21 cellular contexts compared by ENCODE assay signal in the genomic region with DNA sequence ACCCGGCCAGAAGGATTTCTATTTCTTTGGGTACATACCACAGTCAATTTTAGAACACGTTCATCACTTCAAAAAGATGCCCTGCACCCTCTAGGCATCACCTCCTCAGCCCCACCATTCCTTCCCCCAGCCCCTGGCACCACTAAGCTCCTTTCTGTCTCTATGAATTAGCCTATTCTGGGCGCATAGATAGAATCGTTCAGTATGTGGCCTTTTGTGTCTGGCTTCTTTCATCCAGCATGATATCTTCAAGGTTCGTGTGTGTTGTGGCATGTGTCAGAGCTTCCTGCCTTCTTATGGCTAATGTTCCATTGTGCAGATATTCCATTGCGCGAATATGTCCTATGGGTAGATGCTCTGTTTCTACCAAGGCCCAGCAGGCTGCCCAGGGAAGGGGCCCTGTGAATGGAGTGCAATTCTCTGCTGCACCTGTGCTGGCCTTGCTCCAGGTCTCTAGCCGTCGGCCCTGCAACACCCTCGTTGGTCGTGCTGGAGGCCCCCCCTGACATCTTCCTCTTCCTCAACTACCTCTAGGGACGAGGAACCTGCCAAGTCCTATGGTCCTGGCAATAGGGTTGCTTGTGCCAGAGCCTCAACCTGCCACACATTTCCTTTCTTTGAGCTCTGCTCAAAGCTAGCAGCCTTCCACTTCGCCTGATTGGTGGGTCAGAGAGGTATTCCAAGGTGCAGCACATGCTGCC.
DNase-seq lines count a peak whose midpoint lies in the region; ATAC-seq, FAIRE-seq and TF ChIP-seq lines count a peak whose summit lies in the region.
"Had no signal": no experiment of that assay in that cellular context is flagged by ENCODE, and none has a peak within 500 bp of the region (broad histone marks: within the 10 kb centered on the region; RNA-seq: fewer than 3 reads in every experiment).

No MANE protein-coding gene starts in this region.

- no peak for TF ChIP-seq POLR2A in body of pancreas (IDR thresholded peaks at IDR 0.05)

- peaks cover 12% of the 10 kb centered on the region for H3F3A ChIP-seq in GM23248 (ENCODE audit: insufficient read depth)
- H3F3A ChIP-seq in PC-9 (ENCODE audit: insufficient read depth, low read depth), result peaks cover 13% of the 10 kb centered on the region

- H3K27me3 ChIP-seq in GM23248 (replicated peaks; ENCODE audit: insufficient read depth) (no peaks in the 10 kb centered on the region), PC-9 (ENCODE audit: insufficient read depth, low read depth) (no peaks in the 10 kb centered on the region), body of pancreas (no peaks in the 10 kb centered on the region), keratinocyte (ENCODE audit: control insufficient read depth, extremely low read depth, insufficient read depth, low read length) (no peaks in the 10 kb centered on the region)
- H3K27me3 ChIP-seq: SJCRH30 had no signal

- H3K36me3 ChIP-seq in GM23248 (ENCODE audit: low read depth), result no peaks in the 10 kb centered on the region
- H3K36me3 ChIP-seq in PC-9 (ENCODE audit: low read depth), result no peaks in the 10 kb centered on the region
- no peaks in the 10 kb centered on the region for H3K36me3 ChIP-seq in body of pancreas (replicated peaks in 1 of 2; ENCODE audit: insufficient read depth in 1 of 2, low read depth in 2 of 2)
- no peaks in the 10 kb centered on the region for H3K36me3 ChIP-seq in keratinocyte (ENCODE audit: control insufficient read depth in 2 of 2, extremely low read depth in 1 of 2, insufficient read depth in 2 of 2, low read length in 2 of 2)
- H3K36me3 ChIP-seq: SJCRH30 had no signal

- no peak for TF ChIP-seq CTCF in PC-9 (conservative IDR thresholded peaks at IDR 0.05)
- no peak for TF ChIP-seq CTCF in body of pancreas (IDR thresholded peaks at IDR 0.05)
- TF ChIP-seq CTCF in keratinocyte (optimal IDR thresholded peaks at IDR 0.05 in 1 of 3, IDR thresholded peaks at IDR 0.05 in 1 of 3, conservative IDR thresholded peaks at IDR 0.05 in 1 of 3; ENCODE audit: extremely low read depth in 1 of 3, insufficient read depth in 2 of 3, low read length in 3 of 3), result no peak

- 88 to 89% methylated on average over 13 of the region's 13 CpGs for WGBS in GM23248 (ENCODE audit: low coverage in 1 of 2, low lambda C conversion rate in 2 of 2, missing lambda C conversion rate in 2 of 2), 2 experiments
- 58 to 63% methylated on average over 13 of the region's 13 CpGs for WGBS in body of pancreas, 2 donors

- peak; percentile 56 for FAIRE-seq in keratinocyte (lab: Jason Lieb, UNC)
- FAIRE-seq: D721Med, GM12891 had no signal

- H3K9me3 ChIP-seq in GM23248 (ENCODE audit: low read depth), result no peaks in the 10 kb centered on the region
- H3K9me3 ChIP-seq in PC-9 (ENCODE audit: insufficient read depth, low read depth), result no peaks in the 10 kb centered on the region
- no peaks in the 10 kb centered on the region for H3K9me3 ChIP-seq in body of pancreas
- H3K9me3 ChIP-seq in keratinocyte (ENCODE audit: control insufficient read depth, low read depth, low read length), result no peaks in the 10 kb centered on the region
- H3K9me3 ChIP-seq: SJCRH30 had no signal

- H3K4me1 ChIP-seq in GM23248 (ENCODE audit: insufficient read depth) (peaks cover 32% of the 10 kb centered on the region), PC-9 (replicated peaks; ENCODE audit: insufficient read depth) (peaks cover 55% of the 10 kb centered on the region), body of pancreas (peaks cover 20% of the 10 kb centered on the region), keratinocyte (ENCODE audit: control insufficient read depth, extremely low read depth, insufficient read depth, low read length) (peaks cover 43% of the 10 kb centered on the region)
- H3K4me1 ChIP-seq: SJCRH30 had no signal

- intact Hi-C loops in PC-9 (cut with micrococcal nuclease; ENCODE audit: unreplicated experiment) (no loop called here), body of pancreas (cut with DNase I) (no loop called here)

- in situ Hi-C loops in GM23248 (cut with MboI), result no loop called here

- dilution Hi-C loops in keratinocyte (cut with MboI; ENCODE audit: extremely low pct_ligation_motif_present, low sequenced_read_pairs), result no loop called here

- H2AFZ ChIP-seq in GM23248 (no peak overlapping the region), PC-9 (no peak overlapping the region), keratinocyte (ENCODE audit: control insufficient read depth, low read length) (no peak overlapping the region)

- H3K9me2 ChIP-seq in GM23248 (ENCODE audit: insufficient read depth) (no peaks in the 10 kb centered on the region), PC-9 (ENCODE audit: insufficient read depth) (no peaks in the 10 kb centered on the region)

- ATAC-seq in body of pancreas (no peak), GM21619 (IDR thresholded peaks at IDR 0.05; ENCODE audit: unreplicated experiment) (no peak)

- DNase-seq in GM23248 (no peak), PC-9 (no peak), body of pancreas (no peak), keratinocyte (ENCODE audit: low read depth, low spot score) (no peak), NCI-H2029 (lab: John Stamatoyannopoulos, UW) (no peak), UCSD-AML1 (lab: John Stamatoyannopoulos, UW; ENCODE audit: unreplicated experiment) (no peak), NCI-H146 (lab: John Stamatoyannopoulos, UW) (no peak)
- DNase-seq: AML-193, H7, NCI-H1417 treated with DMSO at 0.1 percent for 48 hours, NCI-H2029 treated with DMSO at 0.1 percent for 48 hours, NCI-H2171, NCI-H446, NCI-H526 treated with DMSO at 0.1 percent for 48 hours, SJCRH30, SW 1271 had no signal

- H3K27ac ChIP-seq in GM23248 (no peak overlapping the region), PC-9 (peak overlapping the region; percentile 36; the same call in 1 of the 2 replicates), body of pancreas (peak overlapping the region in 3 of 4 donors; percentile 48 to 71 (median 61)), keratinocyte (ENCODE audit: control insufficient read depth, insufficient read depth, low read length) (no peak overlapping the region)
- H3K27ac ChIP-seq: C4-2B, HL-60, SJCRH30 had no signal

- H3K4me2 ChIP-seq in GM23248 (ENCODE audit: unreplicated experiment), result peak overlapping the region; percentile 1
- H3K4me2 ChIP-seq in PC-9, result no peak overlapping the region
- H3K4me2 ChIP-seq in keratinocyte (ENCODE audit: control insufficient read depth, extremely low read depth, insufficient read depth, low read depth, low read length), result peak overlapping the region; percentile 17

- no peak overlapping the region for H3K4me3 ChIP-seq in GM23248
- H3K4me3 ChIP-seq in PC-9, result no peak overlapping the region
- no peak overlapping the region for H3K4me3 ChIP-seq in body of pancreas
- no peak overlapping the region for H3K4me3 ChIP-seq in keratinocyte (ENCODE audit: control insufficient read depth in 2 of 3, extremely low read depth in 1 of 3, insufficient read depth in 2 of 3, low read depth in 1 of 3, low read length in 3 of 3)
- H3K4me3 ChIP-seq: SJCRH30 had no signal

- no peak overlapping the region for H3K9ac ChIP-seq in GM23248
- H3K9ac ChIP-seq in keratinocyte (ENCODE audit: control insufficient read depth, extremely low read depth, insufficient read depth, low read length), result no peak overlapping the region

- POLR2A ChIA-PET in PC-9 (lab: Charles Lee; ENCODE audit: unreplicated experiment), result interaction anchor here (0.7 to 0.8 kb wide), 2 partner anchors 25 to 108 kb away, joined by 4 to 5 read pairs; no protein-coding TSS in a partner anchor

- no TSS peak for BruUV-seq in PC-9 (replicated peaks; lab: Mats Ljungman, UMichigan)

- CTCF ChIA-PET in PC-9 (lab: Charles Lee), result interaction anchor here (0.6 kb wide), 1 partner anchor 296 kb away, joined by 5 read pairs; no protein-coding TSS in a partner anchor

- no peaks in the 10 kb centered on the region for H3K79me2 ChIP-seq in GM23248 (ENCODE audit: insufficient read depth)
- no peaks in the 10 kb centered on the region for H3K79me2 ChIP-seq in PC-9 (ENCODE audit: low read depth)
- H3K79me2 ChIP-seq in keratinocyte (ENCODE audit: control insufficient read depth, insufficient read depth, low read length), result no peaks in the 10 kb centered on the region

- H4K20me1 ChIP-seq in GM23248 (ENCODE audit: insufficient read depth) (no peaks in the 10 kb centered on the region), PC-9 (ENCODE audit: insufficient read depth) (no peaks in the 10 kb centered on the region), keratinocyte (ENCODE audit: control insufficient read depth, extremely low read depth, insufficient read depth, low read length) (no peaks in the 10 kb centered on the region)

- no peaks in the 10 kb centered on the region for H3K9me1 ChIP-seq in keratinocyte (ENCODE audit: control insufficient read depth, extremely low read depth, insufficient read depth, low read length)

Comparison
In these comparisons a context has a peak if more than half of its experiments do, and no peak if none do; other contexts are left out.
1. H3K27ac ChIP-seq: peak in PC-9 (single experiment) and body of pancreas (3 of 4); none in GM23248 (single experiment) and keratinocyte (single experiment).